Comparison of ENCODE assay signal across 25 cellular contexts in genomic region chr4:40687676-40688389, GRCh38. TPM values are rescaled to one million over a fixed set of nuclear protein-coding genes. Genes with fewer than 3 reads are reported as not detected.
DNase-seq lines count a peak whose midpoint lies in the region; ATAC-seq, FAIRE-seq and TF ChIP-seq lines count a peak whose summit lies in the region.
"Had no signal": no experiment of that assay in that cellular context is flagged by ENCODE, and none has a peak within 500 bp of the region (broad histone marks: within the 10 kb centered on the region; RNA-seq: fewer than 3 reads in every experiment).

No MANE protein-coding gene starts in this region.

- POLR2A ChIA-PET in activated CD4-positive, alpha-beta memory T cell treated with anti-CD3 and anti-CD28 coated beads for 36 hours (lab: Charles Lee): interaction anchor here (1.1 to 3.4 kb wide), 6 partner anchors 12 to 24 kb away, joined by 4 to 20 read pairs (median 8); no protein-coding TSS in a partner anchor

- H3K36me3 ChIP-seq in astrocyte (ENCODE audit: insufficient read depth, low read length) (no peaks in the 10 kb centered on the region), neural cell (ENCODE audit: insufficient read depth, low read length) (no peaks in the 10 kb centered on the region)
- H3K36me3 ChIP-seq: gastroesophageal sphincter, left ventricle myocardium inferior, uterus, WERI-Rb-1 had no signal

- no peak for TF ChIP-seq CTCF in astrocyte (IDR thresholded peaks at IDR 0.05; ENCODE audit: insufficient read depth, low read depth, low read length)
- TF ChIP-seq CTCF in neural cell (IDR thresholded peaks at IDR 0.05; ENCODE audit: poor library complexity, severe bottlenecking): no peak

- ATAC-seq in activated T-cell treated with anti-CD3 and anti-CD28 coated beads, Interleukin-2, amount 50 U/mL, for 72 hours (replicated peaks in 1 of 2): peak; percentile 8 to 23
- ATAC-seq in HG02588 (IDR thresholded peaks at IDR 0.05; ENCODE audit: unreplicated experiment): no peak
- ATAC-seq: gastroesophageal sphincter, HCT116, natural killer cell, SK-N-SH treated with all-trans-retinoic acid at 6 μM for 48 hours had no signal

- H3K9me3 ChIP-seq in astrocyte (ENCODE audit: insufficient read depth, low read depth, low read length) (peaks cover 2% of the 10 kb centered on the region), neural cell (ENCODE audit: low read length) (peaks cover 3% of the 10 kb centered on the region)
- H3K9me3 ChIP-seq: uterus had no signal

- no peaks in the 10 kb centered on the region for H4K20me1 ChIP-seq in astrocyte (ENCODE audit: insufficient read depth, low read length)
- H4K20me1 ChIP-seq in neural cell (ENCODE audit: insufficient read depth): no peaks in the 10 kb centered on the region

- H2AFZ ChIP-seq in astrocyte (ENCODE audit: low read depth, low read length) (no peak overlapping the region), neural cell (ENCODE audit: low read depth, low read length) (no peak overlapping the region)

- H3K9ac ChIP-seq in astrocyte (ENCODE audit: low read length): no peak overlapping the region
- H3K9ac ChIP-seq in neural cell (ENCODE audit: low read length): no peak overlapping the region

- FAIRE-seq in astrocyte (lab: Jason Lieb, UNC): peak; percentile 5
- FAIRE-seq: bronchial epithelial cell had no signal

- DNase-seq in activated T-cell treated with anti-CD3 and anti-CD28 coated beads, Interleukin-2, amount 50 U/mL, for 72 hours: no peak
- DNase-seq in activated T-cell treated with anti-CD3 and anti-CD28 coated beads for 4 hours (no peak), astrocyte (ENCODE audit: low read depth) (no peak), posterior cingulate gyrus (no peak)
- DNase-seq in activated CD4-positive, alpha-beta memory T cell treated with anti-CD3 and anti-CD28 coated beads for 36 hours: no peak
- DNase-seq: activated T-cell treated with anti-CD3 and anti-CD28 coated beads, Interleukin-2, amount 50 U/mL, for 4 hours; amniotic stem cell; hypothalamus; left ventricle myocardium inferior; midbrain; natural killer cell; NCI-H1105; NCI-H2029; NCI-H82; uterus; WERI-Rb-1 had no signal

- peaks cover 2 to 4% of the 10 kb centered on the region in 2 donors for H3K36me3 Mint-ChIP-seq in activated T-cell treated with anti-CD3 and anti-CD28 coated beads, Interleukin-2, amount 50 U/mL, for 72 hours (ENCODE audit: insufficient read depth in 2 of 2)
- H3K36me3 Mint-ChIP-seq in activated CD4-positive, alpha-beta memory T cell treated with anti-CD3 and anti-CD28 coated beads for 36 hours: no peaks in the 10 kb centered on the region
- H3K36me3 Mint-ChIP-seq in astrocyte (ENCODE audit: low read depth, unreplicated experiment): no peaks in the 10 kb centered on the region
- H3K36me3 Mint-ChIP-seq: natural killer cell; stimulated activated effector memory CD8-positive, alpha-beta T cell treated with anti-CD3 and anti-CD28 coated beads, Interleukin-12 subunit alpha, Interleukin-12 subunit beta, amount 100 ng/mL, for 72 hours had no signal

- no peaks in the 10 kb centered on the region for H3K27me3 ChIP-seq in astrocyte (ENCODE audit: insufficient read depth, low read length)
- no peaks in the 10 kb centered on the region for H3K27me3 ChIP-seq in neural cell (ENCODE audit: insufficient read depth, low read depth, low read length)
- H3K27me3 ChIP-seq: uterus had no signal

- no peaks in the 10 kb centered on the region for H3F3A ChIP-seq in neural cell (ENCODE audit: insufficient read depth, low read length, poor library complexity, severe bottlenecking)

- H3K4me3 ChIP-seq in astrocyte (ENCODE audit: insufficient read depth, low read depth, low read length) (no peak overlapping the region), neural cell (ENCODE audit: low read length) (no peak overlapping the region)
- H3K4me3 ChIP-seq: coronary artery, gastroesophageal sphincter, left ventricle myocardium inferior, uterus had no signal

- H3K9me2 ChIP-seq in neural cell (ENCODE audit: insufficient read depth, low read length): no peaks in the 10 kb centered on the region

- peak overlapping the region; percentile 97 for H3K27ac Mint-ChIP-seq in activated T-cell treated with anti-CD3 and anti-CD28 coated beads, Interleukin-2, amount 50 U/mL, for 72 hours
- H3K27ac Mint-ChIP-seq in activated CD4-positive, alpha-beta memory T cell treated with anti-CD3 and anti-CD28 coated beads for 36 hours: peak overlapping the region; percentile 76
- H3K27ac Mint-ChIP-seq in astrocyte (ENCODE audit: unreplicated experiment): no peak overlapping the region
- H3K27ac Mint-ChIP-seq: natural killer cell; stimulated activated effector memory CD8-positive, alpha-beta T cell treated with anti-CD3 and anti-CD28 coated beads, Interleukin-12 subunit alpha, Interleukin-12 subunit beta, amount 100 ng/mL, for 72 hours had no signal

- H3K4me3 Mint-ChIP-seq in activated T-cell treated with anti-CD3 and anti-CD28 coated beads, Interleukin-2, amount 50 U/mL, for 72 hours: peak overlapping the region; percentile 52 to 79
- no peak overlapping the region for H3K4me3 Mint-ChIP-seq in activated CD4-positive, alpha-beta memory T cell treated with anti-CD3 and anti-CD28 coated beads for 36 hours
- no peak overlapping the region for H3K4me3 Mint-ChIP-seq in astrocyte (ENCODE audit: unreplicated experiment)
- H3K4me3 Mint-ChIP-seq: activated T-cell treated with anti-CD3 and anti-CD28 coated beads, Interleukin-2, amount 50 U/mL, for 4 hours; natural killer cell; stimulated activated effector memory CD8-positive, alpha-beta T cell treated with anti-CD3 and anti-CD28 coated beads, Interleukin-12 subunit alpha, Interleukin-12 subunit beta, amount 100 ng/mL, for 72 hours had no signal

- CTCF ChIA-PET in activated CD4-positive, alpha-beta memory T cell treated with anti-CD3 and anti-CD28 coated beads for 36 hours (lab: Charles Lee): interaction anchor here (1.0 to 2.3 kb wide), 5 partner anchors 12 to 153 kb away, joined by 3 to 7 read pairs (median 4); no protein-coding TSS in a partner anchor

- H3K27ac ChIP-seq in astrocyte (ENCODE audit: low read depth, low read length) (no peak overlapping the region), neural cell (ENCODE audit: low read length) (no peak overlapping the region)
- H3K27ac ChIP-seq: C4-2B, coronary artery, gastroesophageal sphincter, left ventricle myocardium inferior, uterus, WERI-Rb-1 had no signal

- H3K4me2 ChIP-seq in astrocyte (ENCODE audit: low read length) (no peak overlapping the region), neural cell (ENCODE audit: low read length) (no peak overlapping the region)

- peaks cover 4% of the 10 kb centered on the region for H3K4me1 ChIP-seq in astrocyte (ENCODE audit: insufficient read depth, low read length)
- H3K4me1 ChIP-seq: gastroesophageal sphincter, left ventricle myocardium inferior, uterus had no signal

- H3K4me1 Mint-ChIP-seq in activated T-cell treated with anti-CD3 and anti-CD28 coated beads, Interleukin-2, amount 50 U/mL, for 72 hours (ENCODE audit: low read depth): peaks cover 52% of the 10 kb centered on the region
- peaks cover 14% of the 10 kb centered on the region for H3K4me1 Mint-ChIP-seq in activated CD4-positive, alpha-beta memory T cell treated with anti-CD3 and anti-CD28 coated beads for 36 hours (ENCODE audit: low read depth)
- peaks cover 9% of the 10 kb centered on the region for H3K4me1 Mint-ChIP-seq in astrocyte (ENCODE audit: low read depth, unreplicated experiment)
- H3K4me1 Mint-ChIP-seq: natural killer cell; stimulated activated effector memory CD8-positive, alpha-beta T cell treated with anti-CD3 and anti-CD28 coated beads, Interleukin-12 subunit alpha, Interleukin-12 subunit beta, amount 100 ng/mL, for 72 hours had no signal

- peaks cover 6% of the 10 kb centered on the region for H3K27me3 Mint-ChIP-seq in activated T-cell treated with anti-CD3 and anti-CD28 coated beads, Interleukin-2, amount 50 U/mL, for 72 hours (ENCODE audit: low read depth)
- peaks cover 11% of the 10 kb centered on the region for H3K27me3 Mint-ChIP-seq in activated CD4-positive, alpha-beta memory T cell treated with anti-CD3 and anti-CD28 coated beads for 36 hours
- peaks cover 2% of the 10 kb centered on the region for H3K27me3 Mint-ChIP-seq in astrocyte (ENCODE audit: low read depth, unreplicated experiment)

- intact Hi-C loops in activated CD4-positive, alpha-beta memory T cell treated with anti-CD3 and anti-CD28 coated beads for 36 hours (cut with micrococcal nuclease): loop anchor here (1.0 kb wide), 4 partner anchors 14 to 33 kb away; no protein-coding TSS in a partner anchor
- intact Hi-C loops in posterior cingulate gyrus (cut with DNase I): no loop called here

- H3K9me3 Mint-ChIP-seq in activated T-cell treated with anti-CD3 and anti-CD28 coated beads, Interleukin-2, amount 50 U/mL, for 72 hours: no peaks in the 10 kb centered on the region
- no peaks in the 10 kb centered on the region for H3K9me3 Mint-ChIP-seq in activated CD4-positive, alpha-beta memory T cell treated with anti-CD3 and anti-CD28 coated beads for 36 hours
- peaks cover 6% of the 10 kb centered on the region for H3K9me3 Mint-ChIP-seq in astrocyte (ENCODE audit: unreplicated experiment)
- H3K9me3 Mint-ChIP-seq: activated T-cell treated with anti-CD3 and anti-CD28 coated beads, Interleukin-2, amount 50 U/mL, for 4 hours; natural killer cell; stimulated activated effector memory CD8-positive, alpha-beta T cell treated with anti-CD3 and anti-CD28 coated beads, Interleukin-12 subunit alpha, Interleukin-12 subunit beta, amount 100 ng/mL, for 72 hours had no signal

- TF ChIP-seq RAD21 in neural cell (conservative IDR thresholded peaks at IDR 0.05): no peak

- H3K79me2 ChIP-seq in astrocyte (ENCODE audit: insufficient read depth, low read length) (no peaks in the 10 kb centered on the region), neural cell (replicated peaks; ENCODE audit: insufficient read depth, low read length) (no peaks in the 10 kb centered on the region)

- peak; percentile 61 for TF ChIP-seq EP300 in neural cell (conservative IDR thresholded peaks at IDR 0.05; ENCODE audit: poor library complexity, severe bottlenecking)

TF ChIP-seq in neural cell, 6 proteins besides CTCF, POLR2A, EP300 and RAD21:
- TF ChIP-seq POLR2AphosphoS5 (IDR thresholded peaks at IDR 0.05) (peak; percentile 29), TAF1 (IDR thresholded peaks at IDR 0.05; ENCODE audit: low read depth) (no peak)
TF ChIP-seq in neural cell: peak in this region for 1.

RNA-seq across cellular contexts. Expression of gene RBM47, which starts 58.2 kb away (rescaled TPM):
- total RNA-seq in activated T-cell treated with anti-CD3 and anti-CD28 coated beads, Interleukin-2, amount 50 U/mL, for 72 hours: 10 to 100 TPM; 10.9 to 12.0 TPM
- 1 to 10 TPM; 1.7 to 2.6 TPM for total RNA-seq in activated CD4-positive, alpha-beta memory T cell treated with anti-CD3 and anti-CD28 coated beads for 36 hours
- 2.3 and 2.9 TPM in 2 replicates for total RNA-seq in astrocyte
- polyA plus RNA-seq in neural cell: 1.7 and 2.4 TPM in 2 replicates
- polyA minus RNA-seq in neural cell: 0.97 and 1.0 TPM in 2 replicates

Comparison
In these comparisons a context has a peak if more than half of its experiments do, and no peak if none do; other contexts are left out.
1. H3K4me3 Mint-ChIP-seq: peak in activated T-cell treated with anti-CD3 and anti-CD28 coated beads, Interleukin-2, amount 50 U/mL, for 72 hours (2 of 2); none in activated CD4-positive, alpha-beta memory T cell treated with anti-CD3 and anti-CD28 coated beads for 36 hours (single experiment) and astrocyte (single experiment).